Comparison of ENCODE assay signal across 9 cellular contexts in genomic region chr1:65429806-65430205, GRCh38. TPM values are rescaled to one million over a fixed set of nuclear protein-coding genes. Genes with fewer than 3 reads are reported as not detected.
DNase-seq lines count a peak whose midpoint lies in the region; TF ChIP-seq lines count a peak whose summit lies in the region.
"Had no signal": no experiment of that assay in that cellular context is flagged by ENCODE, and none has a peak within 500 bp of the region (broad histone marks: within the 10 kb centered on the region; RNA-seq: fewer than 3 reads in every experiment).

No MANE protein-coding gene starts in this region.

- TF ChIP-seq POLR2A in uterus (IDR thresholded peaks at IDR 0.05) = no peak

- no peak overlapping the region for H3K4me3 Mint-ChIP-seq in activated CD4-positive, alpha-beta memory T cell treated with anti-CD3 and anti-CD28 coated beads, Interleukin-2, amount 10 ng/mL, durations not matched to agents 7 days and 5 days
- no peak overlapping the region for H3K4me3 Mint-ChIP-seq in activated CD4-positive, alpha-beta memory T cell treated with anti-CD3 and anti-CD28 coated beads for 36 hours

- no peak for TF ChIP-seq CTCF in cardiac fibroblast (IDR thresholded peaks at IDR 0.05; ENCODE audit: low read depth, low read length)
- no peak for TF ChIP-seq CTCF in liver (IDR thresholded peaks at IDR 0.05; ENCODE audit: low read depth, low read length, missing input control)
- TF ChIP-seq CTCF in uterus (IDR thresholded peaks at IDR 0.05) = no peak

- H3K36me3 Mint-ChIP-seq in activated CD4-positive, alpha-beta memory T cell treated with anti-CD3 and anti-CD28 coated beads, Interleukin-2, amount 10 ng/mL, durations not matched to agents 7 days and 5 days (ENCODE audit: low read depth) = peaks cover 48% of the 10 kb centered on the region
- H3K36me3 Mint-ChIP-seq in activated CD4-positive, alpha-beta memory T cell treated with anti-CD3 and anti-CD28 coated beads for 36 hours = peaks cover 19% of the 10 kb centered on the region

- peak overlapping the region in 1 of 2 donors; percentile 34 for H3K27ac ChIP-seq in liver (ENCODE audit: low read depth in 1 of 2, low read length in 2 of 2)
- peak overlapping the region; percentile 47 to 62 for H3K27ac ChIP-seq in uterus

- intact Hi-C loops in activated CD4-positive, alpha-beta memory T cell treated with anti-CD3 and anti-CD28 coated beads for 36 hours (cut with micrococcal nuclease) = loop anchor here (2.0 kb wide), 2 partner anchors 29 to 257 kb away; no protein-coding TSS in a partner anchor
- intact Hi-C loops in uterus (cut with DNase I; ENCODE audit: low total_unique reads) = no loop called here

- H3K27me3 ChIP-seq in liver (ENCODE audit: control insufficient read depth in 4 of 4, insufficient read depth in 4 of 4, low read length in 3 of 4) (no peaks in the 10 kb centered on the region), uterus (no peaks in the 10 kb centered on the region)

- no peak for DNase-seq in activated CD4-positive, alpha-beta memory T cell treated with anti-CD3 and anti-CD28 coated beads, Interleukin-2, amount 10 ng/mL, durations not matched to agents 7 days and 5 days
- DNase-seq in activated CD4-positive, alpha-beta memory T cell treated with anti-CD3 and anti-CD28 coated beads for 36 hours = no peak
- peak; percentile 94 to 96 for DNase-seq in cardiac fibroblast (ENCODE audit: low read depth in 2 of 2)
- no peak for DNase-seq in uterus
- DNase-seq in AML-193 (lab: John Stamatoyannopoulos, UW) = no peak
- no peak for DNase-seq in germinal center (ENCODE audit: low spot score)
- DNase-seq in activated gamma-delta T cell (lab: John Stamatoyannopoulos, UW) = no peak
- DNase-seq: NCI-H1436 had no signal

- no peaks in the 10 kb centered on the region for H3K27me3 Mint-ChIP-seq in activated CD4-positive, alpha-beta memory T cell treated with anti-CD3 and anti-CD28 coated beads, Interleukin-2, amount 10 ng/mL, durations not matched to agents 7 days and 5 days
- no peaks in the 10 kb centered on the region for H3K27me3 Mint-ChIP-seq in activated CD4-positive, alpha-beta memory T cell treated with anti-CD3 and anti-CD28 coated beads for 36 hours

- 78% methylated on average over 7 of the region's 7 CpGs for WGBS in liver

- peaks cover 45% of the 10 kb centered on the region for H3K4me1 Mint-ChIP-seq in activated CD4-positive, alpha-beta memory T cell treated with anti-CD3 and anti-CD28 coated beads, Interleukin-2, amount 10 ng/mL, durations not matched to agents 7 days and 5 days
- peaks cover 5% of the 10 kb centered on the region for H3K4me1 Mint-ChIP-seq in activated CD4-positive, alpha-beta memory T cell treated with anti-CD3 and anti-CD28 coated beads for 36 hours (ENCODE audit: low read depth)

- H3K4me1 ChIP-seq in liver (ENCODE audit: control insufficient read depth in 4 of 4, insufficient read depth in 4 of 4, low read length in 3 of 4) = no peaks in the 10 kb centered on the region
- H3K4me1 ChIP-seq in uterus = no peaks in the 10 kb centered on the region

- H3K9me3 Mint-ChIP-seq in activated CD4-positive, alpha-beta memory T cell treated with anti-CD3 and anti-CD28 coated beads, Interleukin-2, amount 10 ng/mL, durations not matched to agents 7 days and 5 days = no peaks in the 10 kb centered on the region
- no peaks in the 10 kb centered on the region for H3K9me3 Mint-ChIP-seq in activated CD4-positive, alpha-beta memory T cell treated with anti-CD3 and anti-CD28 coated beads for 36 hours

- CTCF ChIA-PET in activated CD4-positive, alpha-beta memory T cell treated with anti-CD3 and anti-CD28 coated beads, Interleukin-2, amount 10 ng/mL, durations not matched to agents 7 days and 5 days (lab: Charles Lee) = interaction anchor here (0.6 to 5.4 kb wide), 8 partner anchors 8 to 363 kb away, joined by 3 to 27 read pairs (median 5); partner anchors contain the start of genes LEPR, LEPROT and PDE4B
- CTCF ChIA-PET in activated CD4-positive, alpha-beta memory T cell treated with anti-CD3 and anti-CD28 coated beads for 36 hours (lab: Charles Lee) = interaction anchor here (0.7 to 2.8 kb wide), 5 partner anchors 11 to 257 kb away, joined by 3 to 28 read pairs (median 7); partner anchors contain the start of genes LEPR and LEPROT

- H3K9ac ChIP-seq in liver (ENCODE audit: low read depth in 1 of 2, low read length in 2 of 2) = no peak overlapping the region

- no peak for TF ChIP-seq RAD21 in liver (IDR thresholded peaks at IDR 0.05)

- H3K27ac Mint-ChIP-seq in activated CD4-positive, alpha-beta memory T cell treated with anti-CD3 and anti-CD28 coated beads, Interleukin-2, amount 10 ng/mL, durations not matched to agents 7 days and 5 days = peak overlapping the region; percentile 15
- H3K27ac Mint-ChIP-seq in activated CD4-positive, alpha-beta memory T cell treated with anti-CD3 and anti-CD28 coated beads for 36 hours = no peak overlapping the region

- H3K9me3 ChIP-seq in liver (ENCODE audit: control insufficient read depth in 4 of 4, low read length in 3 of 4) (no peaks in the 10 kb centered on the region), uterus (no peaks in the 10 kb centered on the region)

- H3K4me3 ChIP-seq in cardiac fibroblast (replicated peaks in 1 of 2; ENCODE audit: low read depth in 2 of 2, low read length in 2 of 2) (peak overlapping the region in 1 of 2 donors; percentile 2), liver (ENCODE audit: low read depth in 1 of 3, low read length in 3 of 3) (no peak overlapping the region), uterus (no peak overlapping the region)

- POLR2A ChIA-PET in activated CD4-positive, alpha-beta memory T cell treated with anti-CD3 and anti-CD28 coated beads, Interleukin-2, amount 10 ng/mL, durations not matched to agents 7 days and 5 days (lab: Charles Lee) = interaction anchor here (0.7 kb wide), 1 partner anchor 10 kb away, joined by 3 read pairs; the partner anchor contains the start of genes LEPR and LEPROT
- POLR2A ChIA-PET in activated CD4-positive, alpha-beta memory T cell treated with anti-CD3 and anti-CD28 coated beads for 36 hours (lab: Charles Lee) = no interaction called here

- H3K36me3 ChIP-seq in liver (ENCODE audit: control insufficient read depth in 4 of 4, insufficient read depth in 3 of 4, low read depth in 1 of 4, low read length in 3 of 4) (peaks cover 2 to 33% (median 25%) of the 10 kb centered on the region in 4 donors), uterus (no peaks in the 10 kb centered on the region)

TF ChIP-seq in liver, 16 proteins besides CTCF, POLR2A, EP300 and RAD21:
- peak; percentile 27 to 34 for TF ChIP-seq JUND (IDR thresholded peaks at IDR 0.05)
- TF ChIP-seq FOXA2 (IDR thresholded peaks at IDR 0.05) = no peak
- no peak for TF ChIP-seq HNF4A (conservative IDR thresholded peaks at IDR 0.05)

RNA-seq across cellular contexts. Expression of gene LEPR, which starts 9.3 kb away (rescaled TPM):
- total RNA-seq in activated CD4-positive, alpha-beta memory T cell treated with anti-CD3 and anti-CD28 coated beads, Interleukin-2, amount 10 ng/mL, durations not matched to agents 7 days and 5 days = 1 to 10 TPM; 3.7 to 4.2 TPM
- total RNA-seq in activated CD4-positive, alpha-beta memory T cell treated with anti-CD3 and anti-CD28 coated beads for 36 hours = 1 to 10 TPM; 5.0 to 5.2 TPM
- total RNA-seq in liver (10 to 100 TPM; 45.6 to 99.8 TPM), uterus (10 to 100 TPM; 55.0 to 87.0 (median 57.9) TPM)
- polyA plus RNA-seq in liver = 100 to 1,000 TPM in 1 of 2 donors, 10 to 100 TPM in 1; 42.0 to 103 TPM

RNA-seq across cellular contexts. Expression of gene LEPROT, which starts 9.3 kb away (rescaled TPM):
- total RNA-seq in activated CD4-positive, alpha-beta memory T cell treated with anti-CD3 and anti-CD28 coated beads, Interleukin-2, amount 10 ng/mL, durations not matched to agents 7 days and 5 days = 10 to 100 TPM; 29.2 to 31.3 TPM
- total RNA-seq in activated CD4-positive, alpha-beta memory T cell treated with anti-CD3 and anti-CD28 coated beads for 36 hours = 10 to 100 TPM; 17.9 to 19.6 TPM
- 10 to 100 TPM; 33.5 to 39.2 TPM for total RNA-seq in liver
- polyA plus RNA-seq in liver = 10 to 100 TPM; 23.6 to 43.4 TPM
- 10 to 100 TPM; 18.4 to 91.9 (median 68.6) TPM for total RNA-seq in uterus

Comparison
In these comparisons a context has a peak if more than half of its experiments do, and no peak if none do; other contexts are left out.
1. DNase-seq: peak in cardiac fibroblast (2 of 2); none in activated CD4-positive, alpha-beta memory T cell treated with anti-CD3 and anti-CD28 coated beads, Interleukin-2, amount 10 ng/mL, durations not matched to agents 7 days and 5 days (single experiment), activated CD4-positive, alpha-beta memory T cell treated with anti-CD3 and anti-CD28 coated beads for 36 hours (single experiment), uterus (0 of 2), AML-193 (0 of 2), germinal center (single experiment) and activated gamma-delta T cell (single experiment).
2. RNA of gene LEPR, which starts 9.3 kb away (total RNA-seq): 45.6 to 99.8 TPM in liver and 55.0 to 87.0 TPM in uterus; 5.0 to 5.2 TPM in activated CD4-positive, alpha-beta memory T cell treated with anti-CD3 and anti-CD28 coated beads for 36 hours and 3.7 to 4.2 TPM in activated CD4-positive, alpha-beta memory T cell treated with anti-CD3 and anti-CD28 coated beads, Interleukin-2, amount 10 ng/mL, durations not matched to agents 7 days and 5 days; every median in the first group is over 4 times any median in the second.